1 cellular context compared by ENCODE assay signal in the genomic region with DNA sequence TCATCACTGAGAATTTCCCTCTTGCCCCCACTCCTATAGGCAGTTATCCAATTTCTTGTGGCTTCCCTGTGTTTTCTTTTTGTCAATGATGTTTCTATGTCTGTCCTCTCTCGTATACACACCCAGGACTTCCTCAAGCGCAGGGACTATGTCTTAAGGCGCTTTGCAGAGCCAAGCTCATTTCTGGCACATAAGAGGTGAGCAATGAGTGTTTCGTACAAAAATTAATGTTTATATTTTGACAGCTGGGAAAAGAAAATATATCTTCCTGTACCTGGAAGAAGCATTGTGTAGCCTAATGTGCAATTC.
TF ChIP-seq lines count a peak whose summit lies in the region.

No MANE protein-coding gene starts in this region.

TF ChIP-seq in endothelial cell of umbilical vein, 7 proteins besides CTCF, POLR2A, EP300 and RAD21 (continued from another document):
- TF ChIP-seq MYC (IDR thresholded peaks at IDR 0.05; ENCODE audit: low read depth, low read length) (no peak), EZH2 (IDR thresholded peaks at IDR 0.05; ENCODE audit: borderline replicate concordance, low read depth, low read length, severe bottlenecking) (no peak), POLR2AphosphoS5 (IDR thresholded peaks at IDR 0.05; ENCODE audit: insufficient read depth, low read depth, low read length) (no peak), FOS (IDR thresholded peaks at IDR 0.05; ENCODE audit: borderline replicate concordance, insufficient read depth, low read length) (no peak), JUN (IDR thresholded peaks at IDR 0.05; ENCODE audit: borderline replicate concordance, insufficient read depth, insufficient read length, low read depth) (no peak)
